In genomic region chr9:122808141-122808540, GRCh38 we compare ENCODE assay signal across 14 cellular contexts. TPM values are rescaled to one million over a fixed set of nuclear protein-coding genes. Genes with fewer than 3 reads are reported as not detected.
A peak's percentile ranks its signal among the peaks of the same experiment; 100 is the strongest.
DNase-seq lines count a peak whose midpoint lies in the region; ATAC-seq, FAIRE-seq and TF ChIP-seq lines count a peak whose summit lies in the region.
"Had no signal": no experiment of that assay in that cellular context is flagged by ENCODE, and none has a peak within 500 bp of the region (broad histone marks: within the 10 kb centered on the region; RNA-seq: fewer than 3 reads in every experiment).

No MANE protein-coding gene starts in this region.

- no peak overlapping the region for H3K9ac ChIP-seq in H1 (replicated peaks in 1 of 4; ENCODE audit: extremely low read depth in 1 of 4, low read depth in 3 of 4, low read length in 3 of 4)

- peaks cover 16 to 18% of the 10 kb centered on the region in 2 experiments for H3K9me3 ChIP-seq in H1 (ENCODE audit: insufficient read depth in 2 of 2, low read depth in 1 of 2, low read length in 1 of 2)
- H3K9me3 ChIP-seq: HAP-1 had no signal

- in situ Hi-C loops in ACHN (cut with HindIII; ENCODE audit: low pct_ligation_motif_present, low pct_unique_long_range_greater_than_20kb, low sequenced_read_pairs) = no loop called here

- no peak overlapping the region for H4K91ac ChIP-seq in H1 (replicated peaks; ENCODE audit: insufficient read length, low read length)

- H4K8ac ChIP-seq in H1 (ENCODE audit: extremely low read depth, insufficient read depth, low read length) = no peak overlapping the region

- no peak overlapping the region for H4K5ac ChIP-seq in H1 (ENCODE audit: insufficient read length, low read depth, low read length)

- ATAC-seq in Right ventricle myocardium superior (ENCODE audit: poor library complexity) (no peak), HG03108 (IDR thresholded peaks at IDR 0.05; ENCODE audit: unreplicated experiment) (no peak)

- no peak overlapping the region for H3K4me3 ChIP-seq in H1 (ENCODE audit: extremely low read depth in 1 of 4, insufficient read depth in 2 of 4, low read depth in 3 of 4, low read length in 4 of 4)
- H3K4me3 ChIP-seq: HAP-1 had no signal

- no peak overlapping the region for H3K4ac ChIP-seq in H1 (replicated peaks; ENCODE audit: insufficient read length, low read depth, low read length)

- H2BK120ac ChIP-seq in H1 (replicated peaks; ENCODE audit: low read depth, low read length) = no peak overlapping the region

- peak; percentile 29 for DNase-seq in cardiac septum (ENCODE audit: low spot score)
- no peak for DNase-seq in Right ventricle myocardium superior
- DNase-seq in LHCN-M2 (ENCODE audit: low read depth) = peak; percentile 17
- DNase-seq in H1 (ENCODE audit: low read depth in 1 of 2, low spot score in 2 of 2) = no peak
- DNase-seq in NCI-H146 treated with DMSO at 0.1 percent for 48 hours (lab: John Stamatoyannopoulos, UW; ENCODE audit: unreplicated experiment) = no peak
- DNase-seq in ACHN = no peak
- DNase-seq: COR-L47, DMS153, Kasumi-1, NCI-H2029, NCI-H510A had no signal

- 96% methylated on average over 3 of the region's 3 CpGs; no CpG with 5 or more reads in 1 of the 2 experiments for WGBS in H1 (ENCODE audit: extremely low coverage in 1 of 2, insufficient coverage in 1 of 2, insufficient read length in 1 of 2, insufficient replicate concordance in 2 of 2, low coverage in 1 of 2, low lambda C conversion rate in 2 of 2, missing lambda C conversion rate in 1 of 2), 2 experiments

- 0 out of 2 replicates have a peak overlapping the region, but pooled peaks have one; percentile 60 for H2BK12ac ChIP-seq in H1 (ENCODE audit: low read depth, low read length)

- no peak overlapping the region for H3K18ac ChIP-seq in H1 (ENCODE audit: extremely low read depth, low read length)

- no peak overlapping the region for H2AFZ ChIP-seq in H1 (ENCODE audit: low read length)

- H3K4me1 ChIP-seq in H1 (replicated peaks in 1 of 4; ENCODE audit: control insufficient read depth in 3 of 4, insufficient read depth in 4 of 4, low read length in 3 of 4) = peaks cover 0 to 3% (median 2%) of the 10 kb centered on the region in 4 experiments; a peak in 4 of 7 replicates
- H3K4me1 ChIP-seq: HAP-1 had no signal

- no peaks in the 10 kb centered on the region for H3K79me1 ChIP-seq in H1 (ENCODE audit: low read depth, low read length)

- H3K56ac ChIP-seq in H1 (replicated peaks; ENCODE audit: insufficient read length, low read depth, low read length) = no peak overlapping the region

- no peak for TF ChIP-seq POLR2A in H1 (IDR thresholded peaks at IDR 0.05; ENCODE audit: control extremely low read depth in 1 of 2, low read depth in 2 of 2, low read length in 2 of 2)

- H2BK5ac ChIP-seq in H1 (ENCODE audit: low read depth, low read length) = no peak overlapping the region

- H3K4me2 ChIP-seq in H1 (ENCODE audit: insufficient read depth in 1 of 2, low read depth in 2 of 2, low read length in 2 of 2) = no peak overlapping the region

- no peak overlapping the region for H2BK15ac ChIP-seq in H1 (ENCODE audit: low read length)

- CTCF ChIA-PET in H1 (lab: Charles Lee; ENCODE audit: partially characterized antibody) = interaction anchor here (0.7 to 6.3 kb wide), 11 partner anchors 272 to 710 kb away, joined by 3 to 61 read pairs (median 5); no protein-coding TSS in a partner anchor

- POLR2A ChIA-PET in H1 (lab: Charles Lee; ENCODE audit: partially characterized antibody) = interaction anchor here (1.2 kb wide), 1 partner anchor 345 kb away, joined by 3 read pairs; no protein-coding TSS in a partner anchor

- H4K20me1 ChIP-seq in H1 (replicated peaks in 1 of 2; ENCODE audit: control insufficient read depth in 1 of 2, insufficient read depth in 2 of 2, low read length in 2 of 2) = no peaks in the 10 kb centered on the region

- H3K14ac ChIP-seq in H1 (ENCODE audit: insufficient read length) = no peak overlapping the region

- intact Hi-C loops in cardiac septum (cut with DNase I) (no loop called here), Right ventricle myocardium superior (cut with DNase I) (loop anchor here (2.0 to 10.0 kb wide), 2 partner anchors 343 to 703 kb away; no protein-coding TSS in a partner anchor)

- no peaks in the 10 kb centered on the region for H3K79me2 ChIP-seq in H1 (ENCODE audit: control insufficient read depth in 1 of 2, insufficient read depth in 2 of 2, low read length in 2 of 2)

- no peak overlapping the region for H2BK20ac ChIP-seq in H1 (ENCODE audit: low read length)

- TF ChIP-seq CTCF in H1 (IDR thresholded peaks at IDR 0.05; ENCODE audit: control extremely low read depth in 1 of 3, insufficient read depth in 1 of 3, low read depth in 1 of 3, low read length in 3 of 3) = no peak

- no peak overlapping the region for H2AK5ac ChIP-seq in H1 (ENCODE audit: low read depth, low read length)

- H3K27me3 ChIP-seq in H1 (replicated peaks in 1 of 4; ENCODE audit: control insufficient read depth in 3 of 4, extremely low read depth in 1 of 4, insufficient read depth in 3 of 4, low read length in 3 of 4) = no peaks in the 10 kb centered on the region

- H3K36me3 ChIP-seq in H1 (ENCODE audit: control insufficient read depth in 2 of 4, insufficient read depth in 4 of 4, low read length in 3 of 4) = no peaks in the 10 kb centered on the region
- H3K36me3 ChIP-seq: HAP-1 had no signal

- H3K23ac ChIP-seq in H1 (ENCODE audit: insufficient read length) = no peak overlapping the region

- H3K23me2 ChIP-seq in H1 (ENCODE audit: low read depth, low read length) = no peaks in the 10 kb centered on the region

- no peak overlapping the region for H3K27ac ChIP-seq in H1 (ENCODE audit: low read depth, low read length)

- no peak for TF ChIP-seq EP300 in H1 (IDR thresholded peaks at IDR 0.05; ENCODE audit: borderline replicate concordance in 1 of 2, low read depth in 2 of 2, low read length in 2 of 2)

- FAIRE-seq in H1 (lab: Jason Lieb, UNC) = no peak

- no peak for TF ChIP-seq RAD21 in H1 (IDR thresholded peaks at IDR 0.05 in 1 of 2, conservative IDR thresholded peaks at IDR 0.05 in 1 of 2; ENCODE audit: low read depth in 2 of 2, low read length in 2 of 2)

TF ChIP-seq in H1, 55 proteins besides CTCF, POLR2A, EP300 and RAD21:
- TF ChIP-seq KDM4A (IDR thresholded peaks at IDR 0.05; ENCODE audit: low read depth, low read length, severe bottlenecking) = no peak
- no peak for TF ChIP-seq SP2 (IDR thresholded peaks at IDR 0.05; ENCODE audit: low read length)

RNA-seq across cellular contexts. Expression of gene OR1K1, which starts 8.2 kb away (rescaled TPM):
- total RNA-seq in cardiac septum (not detected), Right ventricle myocardium superior (not detected), LHCN-M2 (2014; rRNA removed) (not detected in 2 replicates)
- not detected for polyA plus RNA-seq in LHCN-M2 (2012)
- not detected in 2 replicates for total RNA-seq in H1 (2021; fragmentation: NEBNext Ultra II Directional; extraction: Animal tissue kit (Norgen Biotek cat#: 25700))
- polyA plus RNA-seq in H1 (2011; rRNA removed) = not detected in 2 replicates
- not detected for polyA plus RNA-seq in H1 (2011; cell fraction: cytosol; rRNA removed)
- not detected for polyA plus RNA-seq in H1 (2011; cell fraction: nucleus; rRNA removed)
- polyA plus RNA-seq in H1 (2012, experiment 1 of 2) = not detected in 4 replicates
- not detected for polyA plus RNA-seq in H1 (2012, experiment 2 of 2)
- not detected for polyA plus RNA-seq in H1 (2013, experiment 1 of 2)
- not detected for polyA plus RNA-seq in H1 (2013, experiment 2 of 2)
- polyA minus RNA-seq in H1 (2011; rRNA and poly(A)+ RNA removed) = not detected in 2 replicates
- not detected for polyA minus RNA-seq in H1 (2011; cell fraction: cytosol; rRNA and poly(A)+ RNA removed)
- polyA minus RNA-seq in H1 (2011; cell fraction: nucleus; rRNA and poly(A)+ RNA removed) = not detected
- polyA plus RNA-seq: BJ had no signal

RNA-seq across cellular contexts. Expression of gene OR5C1, which starts 19.4 kb away (rescaled TPM):
- not detected for total RNA-seq in cardiac septum
- not detected for total RNA-seq in Right ventricle myocardium superior
- not detected in 2 replicates for total RNA-seq in LHCN-M2 (2014; rRNA removed)
- not detected for polyA plus RNA-seq in LHCN-M2 (2012)
- total RNA-seq in H1 (2021; fragmentation: NEBNext Ultra II Directional; extraction: Animal tissue kit (Norgen Biotek cat#: 25700)) = not detected in 2 replicates
- not detected in 2 replicates for polyA plus RNA-seq in H1 (2011; rRNA removed)
- not detected for polyA plus RNA-seq in H1 (2011; cell fraction: cytosol; rRNA removed)
- not detected for polyA plus RNA-seq in H1 (2011; cell fraction: nucleus; rRNA removed)
- not detected in 4 replicates for polyA plus RNA-seq in H1 (2012, experiment 1 of 2)
- polyA plus RNA-seq in H1 (2012, experiment 2 of 2) = not detected
- not detected for polyA plus RNA-seq in H1 (2013, experiment 1 of 2)
- not detected for polyA plus RNA-seq in H1 (2013, experiment 2 of 2)
- not detected in 2 replicates for polyA minus RNA-seq in H1 (2011; rRNA and poly(A)+ RNA removed)
- not detected for polyA minus RNA-seq in H1 (2011; cell fraction: cytosol; rRNA and poly(A)+ RNA removed)
- not detected for polyA minus RNA-seq in H1 (2011; cell fraction: nucleus; rRNA and poly(A)+ RNA removed)
- polyA plus RNA-seq: BJ had no signal

RNA-seq across cellular contexts. Expression of gene PDCL, which starts 20.2 kb away (rescaled TPM):
- total RNA-seq in cardiac septum (9.0 TPM), Right ventricle myocardium superior (7.4 TPM), LHCN-M2 (2014; rRNA removed) (21.1 and 25.3 TPM in 2 replicates)
- 11.8 TPM for polyA plus RNA-seq in LHCN-M2 (2012)
- total RNA-seq in H1 (2021; fragmentation: NEBNext Ultra II Directional; extraction: Animal tissue kit (Norgen Biotek cat#: 25700)) = 21.8 and 24.6 TPM in 2 replicates
- polyA plus RNA-seq in H1 (2011; rRNA removed) = 5.4 and 7.1 TPM in 2 replicates
- 11.5 TPM for polyA plus RNA-seq in H1 (2011; cell fraction: cytosol; rRNA removed)
- 4.9 TPM for polyA plus RNA-seq in H1 (2011; cell fraction: nucleus; rRNA removed)
- 13.9 to 24.1 TPM (median 15.6 TPM) in 4 replicates for polyA plus RNA-seq in H1 (2012, experiment 1 of 2)
- 3.2 TPM for polyA plus RNA-seq in H1 (2012, experiment 2 of 2)
- 12.0 TPM for polyA plus RNA-seq in H1 (2013, experiment 1 of 2)
- polyA plus RNA-seq in H1 (2013, experiment 2 of 2) = 11.9 TPM
- 10.8 and 15.7 TPM in 2 replicates for polyA minus RNA-seq in H1 (2011; rRNA and poly(A)+ RNA removed)
- 12.3 TPM for polyA minus RNA-seq in H1 (2011; cell fraction: cytosol; rRNA and poly(A)+ RNA removed)
- 10.4 TPM for polyA minus RNA-seq in H1 (2011; cell fraction: nucleus; rRNA and poly(A)+ RNA removed)

Comparison
In these comparisons a context has a peak if more than half of its experiments do, and no peak if none do; other contexts are left out.
1. DNase-seq: peak in cardiac septum (single experiment) and LHCN-M2 (single experiment); none in Right ventricle myocardium superior (single experiment), H1 (0 of 2), NCI-H146 treated with DMSO at 0.1 percent for 48 hours (single experiment) and ACHN (single experiment).